1 cellular context compared by ENCODE assay signal in the genomic region with DNA sequence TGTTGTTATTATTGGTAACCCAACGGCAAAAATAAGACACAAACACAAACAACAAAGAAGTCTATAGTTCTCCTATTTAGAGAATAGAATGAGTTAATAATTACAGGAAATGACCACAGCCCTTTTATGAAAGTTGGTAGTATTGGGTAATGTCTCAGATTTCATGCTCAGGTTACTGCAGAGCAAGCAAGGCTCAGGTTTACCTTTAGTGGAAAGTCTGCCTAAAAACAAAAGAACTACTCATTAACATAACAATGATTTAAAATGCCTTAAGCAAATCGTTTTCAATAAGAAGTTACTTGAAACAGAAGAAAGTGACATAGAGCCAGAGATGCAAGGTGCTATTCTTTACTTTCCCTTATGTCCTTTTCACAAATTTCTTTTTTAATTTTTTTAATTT.
TF ChIP-seq lines count a peak whose summit lies in the region.

No MANE protein-coding gene starts in this region.

TF ChIP-seq in SK-N-SH treated with all-trans-retinoic acid at 6 μM for 48 hours, 23 proteins besides CTCF, POLR2A, EP300 and RAD21 (continued from another document):
- TF ChIP-seq CSRNP3 (CRISPR knock-in tag; IDR thresholded peaks at IDR 0.05) = no peak
- TF ChIP-seq ZNF70 (CRISPR knock-in tag; IDR thresholded peaks at IDR 0.05) = no peak
- TF ChIP-seq SNAI2 (CRISPR knock-in tag; IDR thresholded peaks at IDR 0.05) = no peak
- TF ChIP-seq ZFP3 (CRISPR knock-in tag; IDR thresholded peaks at IDR 0.05) = no peak
- TF ChIP-seq TSHZ2 (CRISPR knock-in tag; IDR thresholded peaks at IDR 0.05) = no peak
- TF ChIP-seq RARB (CRISPR knock-in tag; IDR thresholded peaks at IDR 0.05) = no peak
- TF ChIP-seq BACH2 (CRISPR knock-in tag; IDR thresholded peaks at IDR 0.05; ENCODE audit: borderline replicate concordance) = no peak
- TF ChIP-seq ISL1 (CRISPR knock-in tag; IDR thresholded peaks at IDR 0.05) = no peak
- no peak for TF ChIP-seq ZC3H10 (CRISPR knock-in tag; IDR thresholded peaks at IDR 0.05)
- no peak for TF ChIP-seq CSDC2 (CRISPR knock-in tag; IDR thresholded peaks at IDR 0.05)
